Comparison of ENCODE assay signal across 24 cellular contexts in the genomic region with DNA sequence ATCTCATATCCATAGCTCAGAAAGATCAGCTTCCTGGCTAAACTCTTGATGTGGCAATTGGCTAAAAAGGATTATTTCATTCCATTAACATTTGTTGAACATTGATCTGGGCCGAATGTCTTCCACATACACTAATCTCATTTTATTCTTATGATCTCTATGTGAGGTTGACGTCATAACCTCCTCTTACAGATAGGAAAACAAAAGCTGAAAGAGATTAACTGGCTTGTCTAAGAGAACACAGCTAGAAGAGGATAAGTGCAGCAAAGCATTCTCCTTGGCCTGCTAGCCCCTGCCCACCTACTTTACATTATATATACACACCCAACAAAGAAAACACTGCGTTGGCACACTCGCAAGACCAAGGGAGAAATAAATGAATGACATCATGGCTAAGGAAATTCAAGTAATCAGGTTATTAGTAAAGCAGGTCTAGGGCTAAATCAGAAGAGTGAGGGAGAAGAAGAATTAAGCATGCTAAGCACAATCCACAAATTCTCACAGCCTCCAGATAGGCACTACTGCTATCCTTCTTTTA.
"Had no signal": no experiment of that assay in that cellular context is flagged by ENCODE, and none has a peak within 500 bp of the region (broad histone marks: within the 10 kb centered on the region; RNA-seq: fewer than 3 reads in every experiment).

No MANE protein-coding gene starts in this region.

- H3K4me2 ChIP-seq: SK-N-SH had no signal

- DNase-seq: KBM-7, MV-4-11, NCI-H1048, NCI-H1105, NCI-H1417, NCI-H1436 treated with DMSO at 0.1 percent for 48 hours, NCI-H1694, NCI-H1930, NCI-H2081, NCI-H2107, NCI-H2171, NCI-H226, NCI-H446, NCI-H510A, NCI-H524 treated with DMSO at 0.1 percent for 48 hours, NCI-H69, NCI-H774, Right ventricle myocardium superior, RPMI8226, SK-N-SH, SW 1271 had no signal

- H3K9me3 ChIP-seq: SK-N-SH had no signal

- H3K27ac ChIP-seq: HL-60 had no signal

- H3K9ac ChIP-seq: SK-N-SH had no signal

- FAIRE-seq: HTR-8/SVneo, RCC 7860 had no signal
